25 cellular contexts compared by ENCODE assay signal in genomic region chr19:10205636-10206035, GRCh38.
"Had no signal": no experiment of that assay in that cellular context is flagged by ENCODE, and none has a peak within 500 bp of the region (broad histone marks: within the 10 kb centered on the region; RNA-seq: fewer than 3 reads in every experiment).

No MANE protein-coding gene starts in this region.

- DNase-seq: activated CD4-positive, alpha-beta memory T cell treated with anti-CD3 and anti-CD28 coated beads for 36 hours; activated CD4-positive, alpha-beta T cell treated with anti-CD3 and anti-CD28 coated beads, Interleukin-2, amount 10 ng/mL, durations not matched to agents 24 days and 14 days; activated CD8-positive, alpha-beta memory T cell treated with anti-CD3 and anti-CD28 coated beads, Interleukin-2, amount 50 U/mL, for 4 hours; activated effector memory CD4-positive, alpha-beta T cell treated with anti-CD3 and anti-CD28 coated beads, Interleukin-2, amount 50 U/mL, for 16 hours; activated naive CD4-positive, alpha-beta T cell treated with anti-CD3 and anti-CD28 coated beads, Interleukin-2, amount 10 ng/mL, durations not matched to agents 7 days and 5 days; activated T-cell treated with anti-CD3 and anti-CD28 coated beads, Interleukin-2, amount 50 U/mL, for 1 hour; amygdala; effector memory CD8-positive, alpha-beta T cell; head of caudate nucleus; hippocampal formation; left colon; midbrain; naive thymus-derived CD8-positive, alpha-beta T cell; nucleus accumbens; pancreas; spleen; stimulated activated naive CD4-positive, alpha-beta T cell; T-helper 17 cell; T1000; testis; WERI-Rb-1 had no signal

- H3K4me1 ChIP-seq: pancreas, prostate gland, spleen, testis, vagina had no signal

- H3K9me3 ChIP-seq: pancreas, prostate gland, testis, vagina had no signal

- H3K36me3 ChIP-seq: pancreas, prostate gland, spleen, vagina, WERI-Rb-1 had no signal

- ATAC-seq: activated CD4-positive, CD25-positive, alpha-beta regulatory T cell treated with anti-CD3 and anti-CD28 coated beads, Interleukin-2, amount 50 U/mL, for 24 hours; effector memory CD8-positive, alpha-beta T cell; left colon; naive thymus-derived CD8-positive, alpha-beta T cell; pancreas; T-helper 17 cell had no signal

- H3K4me3 ChIP-seq: coronary artery, pancreas, prostate gland, spleen, testis, vagina had no signal

- H3K27ac ChIP-seq: coronary artery, pancreas, prostate gland, spleen, testis, vagina, WERI-Rb-1 had no signal

- H3K27me3 ChIP-seq: pancreas, spleen, testis, vagina had no signal
